In genomic region chr2:74197983-74198460, GRCh38 we compare ENCODE assay signal across 8 cellular contexts. TPM values are rescaled to one million over a fixed set of nuclear protein-coding genes. Genes with fewer than 3 reads are reported as not detected.
DNase-seq lines count a peak whose midpoint lies in the region; ATAC-seq, FAIRE-seq and TF ChIP-seq lines count a peak whose summit lies in the region.

No MANE protein-coding gene starts in this region.

- no peak for FAIRE-seq in bronchial epithelial cell (lab: Jason Lieb, UNC)

- H3K4me3 ChIP-seq in AG10803 (ENCODE audit: low read length) (peak overlapping the region; percentile 95), bronchial epithelial cell (ENCODE audit: low read depth, low read length) (peak overlapping the region; percentile 85), muscle layer of duodenum (ENCODE audit: low read depth in 1 of 2, low read length in 2 of 2) (peak overlapping the region; percentile 49 to 88)
- H3K4me3 ChIP-seq in Jurkat, Clone E6-1 (ENCODE audit: low read length): peak overlapping the region; percentile 71

- no peak for TF ChIP-seq CTCF in AG10803 (conservative IDR thresholded peaks at IDR 0.05; ENCODE audit: low read length)
- TF ChIP-seq CTCF in bronchial epithelial cell (IDR thresholded peaks at IDR 0.05; ENCODE audit: insufficient read depth, low read length, severe bottlenecking): no peak

- H3K36me3 ChIP-seq in bronchial epithelial cell (ENCODE audit: control insufficient read depth, insufficient read depth, low read length) (peaks cover 1% of the 10 kb centered on the region), muscle layer of duodenum (ENCODE audit: control insufficient read depth in 1 of 2, insufficient read depth in 2 of 2, low read length in 2 of 2) (no peaks in the 10 kb centered on the region)

- DNase-seq in AG10803 (ENCODE audit: low read depth) (no peak), bronchial epithelial cell (ENCODE audit: low read depth) (no peak)
- DNase-seq in Jurkat, Clone E6-1 (ENCODE audit: low read depth, low spot score): no peak

- no peaks in the 10 kb centered on the region for H3K9me3 ChIP-seq in muscle layer of duodenum (ENCODE audit: control insufficient read depth in 1 of 2, low read length in 2 of 2)

- peaks cover 0 to 15% of the 10 kb centered on the region in 2 donors for H3K4me1 ChIP-seq in muscle layer of duodenum (ENCODE audit: control insufficient read depth in 1 of 2, insufficient read depth in 2 of 2, low read length in 2 of 2)

- H3K27me3 ChIP-seq in bronchial epithelial cell (ENCODE audit: control insufficient read depth, insufficient read depth, low read length) (no peaks in the 10 kb centered on the region), muscle layer of duodenum (ENCODE audit: low read depth, low read length) (no peaks in the 10 kb centered on the region)

- ATAC-seq in HG03354 (IDR thresholded peaks at IDR 0.05; ENCODE audit: poor library complexity, severe bottlenecking, unreplicated experiment) (no peak), GM21526 (IDR thresholded peaks at IDR 0.05; ENCODE audit: low FRiP score, unreplicated experiment) (no peak), GM21381 (IDR thresholded peaks at IDR 0.05; ENCODE audit: unreplicated experiment) (no peak), HG03565 (IDR thresholded peaks at IDR 0.05; ENCODE audit: unreplicated experiment) (no peak)

- H3K27ac ChIP-seq in muscle layer of duodenum (ENCODE audit: low read length): no peak overlapping the region

RNA-seq across cellular contexts. Expression of gene MTHFD2, which starts 0.4 kb away (rescaled TPM):
- 311 TPM for polyA plus RNA-seq in Jurkat, Clone E6-1 (2012; ENCODE audit: insufficient read depth, insufficient read length)
- 305 and 333 TPM in 2 replicates for total RNA-seq in bronchial epithelial cell

RNA-seq across cellular contexts. Expression of gene MOB1A, which starts 19.3 kb away (rescaled TPM):
- polyA plus RNA-seq in Jurkat, Clone E6-1 (2012; ENCODE audit: insufficient read depth, insufficient read length): 73.1 TPM
- total RNA-seq in bronchial epithelial cell: 71.1 and 80.1 TPM in 2 replicates

RNA-seq across cellular contexts. Expression of gene BOLA3, which starts 50.3 kb away (rescaled TPM):
- 94.3 TPM for polyA plus RNA-seq in Jurkat, Clone E6-1 (2012; ENCODE audit: insufficient read depth, insufficient read length)
- 31.1 and 52.7 TPM in 2 replicates for total RNA-seq in bronchial epithelial cell
